13 cellular contexts compared by ENCODE assay signal in the genomic region with DNA sequence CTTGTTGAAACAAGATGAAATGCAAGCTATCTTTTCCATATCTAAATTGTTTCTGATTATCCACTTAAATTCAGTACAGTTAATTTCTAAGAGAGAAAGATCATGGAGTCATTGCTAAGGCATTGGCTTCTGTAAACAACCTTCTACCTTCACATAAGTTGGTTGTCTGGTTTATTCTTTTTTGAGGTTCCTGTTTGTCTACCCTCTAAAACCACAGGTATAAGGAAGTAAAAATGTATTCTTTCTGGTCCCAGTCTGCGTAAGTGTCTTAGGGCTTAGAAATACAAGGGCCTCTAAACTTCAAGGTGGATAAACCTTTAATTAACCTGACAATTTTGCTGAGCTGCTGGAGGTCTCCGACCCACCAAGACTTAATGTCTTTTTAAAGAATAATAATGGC. TPM values are rescaled to one million over a fixed set of nuclear protein-coding genes. Genes with fewer than 3 reads are reported as not detected.
DNase-seq lines count a peak whose midpoint lies in the region; ATAC-seq, FAIRE-seq and TF ChIP-seq lines count a peak whose summit lies in the region.
"Had no signal": no experiment of that assay in that cellular context is flagged by ENCODE, and none has a peak within 500 bp of the region (broad histone marks: within the 10 kb centered on the region; RNA-seq: fewer than 3 reads in every experiment).

No MANE protein-coding gene starts in this region.

- intact Hi-C loops in GM12878 (cut with micrococcal nuclease; ENCODE audit: unreplicated experiment) (no loop called here), pancreas (cut with DNase I) (no loop called here)

- FAIRE-seq in GM19239 (lab: Jason Lieb, UNC) (peak; percentile 95), GM12878 (lab: Jason Lieb, UNC) (peak; percentile 66), pancreas (lab: Jason Lieb, UNC) (no peak)

- H3K4me1 ChIP-seq in BLaER1 treated with 17β-estradiol and CSF1 and Interleukin-3, amounts not matched to agents 10 nM and 100 nM: peaks cover 19 to 50% (median 28%) of the 10 kb centered on the region in 10 experiments
- H3K4me1 ChIP-seq in GM12878 (ENCODE audit: control insufficient read depth, insufficient read depth, low read length) (peaks cover 43% of the 10 kb centered on the region), pancreas (peaks cover 0 to 6% (median 0%) of the 10 kb centered on the region in 3 donors)

- H3K9ac ChIP-seq in BLaER1 treated with 17β-estradiol and CSF1 and Interleukin-3, amounts not matched to agents 10 nM and 100 nM: no peak overlapping the region
- H3K9ac ChIP-seq in GM12878 (ENCODE audit: control insufficient read depth, insufficient read depth, low read length): no peak overlapping the region; the same call in 1 of the 2 replicates

- TF ChIP-seq POLR2A in NB4 (IDR thresholded peaks at IDR 0.05; ENCODE audit: extremely low read depth, insufficient read length): no peak
- TF ChIP-seq POLR2A in GM12878 (IDR thresholded peaks at IDR 0.05; ENCODE audit: low read depth, low read length): no peak

- peaks cover 0 to 7% (median 0%) of the 10 kb centered on the region in 11 experiments; a peak in 3 of 22 replicates for H3K9me3 ChIP-seq in BLaER1 treated with 17β-estradiol and CSF1 and Interleukin-3, amounts not matched to agents 10 nM and 100 nM (replicated peaks in 1 of 11)
- no peaks in the 10 kb centered on the region for H3K9me3 ChIP-seq in GM12878 (replicated peaks; ENCODE audit: control insufficient read depth, insufficient read depth, low read length)
- H3K9me3 ChIP-seq in pancreas: no peaks in the 10 kb centered on the region
- H3K9me3 ChIP-seq in MG63: 0 out of 2 replicates have a peak, but pooled peaks cover 2% of the 10 kb centered on the region

- in situ Hi-C loops in GM12878 (cut with MboI): no loop called here

- H3K4me3 ChIP-seq in BLaER1 treated with 17β-estradiol and CSF1 and Interleukin-3, amounts not matched to agents 10 nM and 100 nM: no peak overlapping the region
- H3K4me3 ChIP-seq in NB4 (ENCODE audit: low read depth, low read length) (no peak overlapping the region), GM12878 (no peak overlapping the region), pancreas (no peak overlapping the region), MG63 (no peak overlapping the region)
- H3K4me3 ChIP-seq: GM23338, skin epidermis had no signal

- no peak for DNase-seq in GM19239 (ENCODE audit: insufficient read length, low spot score)
- peak; percentile 64 for DNase-seq in NB4 (ENCODE audit: low read depth)
- peak; percentile 41 for DNase-seq in GM12878 (ENCODE audit: low read depth, low spot score)
- no peak for DNase-seq in pancreas
- DNase-seq in MG63: no peak
- DNase-seq in ureter (ENCODE audit: low spot score): no peak
- DNase-seq: activated naive CD4-positive, alpha-beta T cell treated with anti-CD3 and anti-CD28 coated beads for 36 hours; hypothalamus had no signal

- ATAC-seq in GM12878 (peak; percentile 21), pancreas (no peak), GM19455 (IDR thresholded peaks at IDR 0.05; ENCODE audit: unreplicated experiment) (no peak)
- ATAC-seq: GM23338 had no signal

- no peak for TF ChIP-seq RAD21 in GM12878 (IDR thresholded peaks at IDR 0.05; ENCODE audit: insufficient read depth, low read depth, low read length)

- SMC1A ChIA-PET in GM12878 (lab: Charles Lee; ENCODE audit: uncharacterized antibody, unreplicated experiment): interaction anchor here (0.6 to 1.8 kb wide), 11 partner anchors 27 to 499 kb away, joined by 3 to 7 read pairs (median 3); no protein-coding TSS in a partner anchor

- TF ChIP-seq CTCF in NB4 (IDR thresholded peaks at IDR 0.05; ENCODE audit: low read depth, low read length) (no peak), GM12878 (IDR thresholded peaks at IDR 0.05 in 2 of 3, conservative IDR thresholded peaks at IDR 0.05 in 1 of 3; ENCODE audit: control insufficient read depth in 2 of 3, extremely low read depth in 1 of 3, insufficient read depth in 1 of 3, low read depth in 3 of 3, low read length in 3 of 3) (no peak), pancreas (IDR thresholded peaks at IDR 0.05) (no peak)

- H3K36me3 ChIP-seq in BLaER1 treated with 17β-estradiol and CSF1 and Interleukin-3, amounts not matched to agents 10 nM and 100 nM: no peaks in the 10 kb centered on the region
- H3K36me3 ChIP-seq in GM12878 (ENCODE audit: control insufficient read depth in 2 of 2, insufficient read depth in 2 of 2, low read length in 1 of 2) (no peaks in the 10 kb centered on the region), pancreas (no peaks in the 10 kb centered on the region), MG63 (no peaks in the 10 kb centered on the region; the same call in 1 of the 2 replicates)

- H3K27me3 ChIP-seq in BLaER1 treated with 17β-estradiol and CSF1 and Interleukin-3, amounts not matched to agents 10 nM and 100 nM: no peaks in the 10 kb centered on the region
- no peaks in the 10 kb centered on the region for H3K27me3 ChIP-seq in GM12878 (replicated peaks in 1 of 2; ENCODE audit: control insufficient read depth in 2 of 2, insufficient read depth in 2 of 2, low read length in 1 of 2)
- H3K27me3 ChIP-seq in pancreas: no peaks in the 10 kb centered on the region
- peaks cover 6% of the 10 kb centered on the region; the same call in 1 of the 2 replicates for H3K27me3 ChIP-seq in MG63

- no peaks in the 10 kb centered on the region for H4K20me1 ChIP-seq in BLaER1 treated with 17β-estradiol and CSF1 and Interleukin-3, amounts not matched to agents 10 nM and 100 nM
- H4K20me1 ChIP-seq in GM12878 (ENCODE audit: control insufficient read depth, insufficient read depth): no peaks in the 10 kb centered on the region

- RAD21 ChIA-PET in GM12878 (lab: Charles Lee; ENCODE audit: unreplicated experiment): interaction anchor here (0.8 to 2.3 kb wide), 6 partner anchors 9 to 421 kb away, joined by 3 to 10 read pairs (median 5); no protein-coding TSS in a partner anchor

- TF ChIP-seq EP300 in GM12878 (IDR thresholded peaks at IDR 0.05; ENCODE audit: borderline replicate concordance in 1 of 2, control insufficient read depth in 1 of 2, low read depth in 2 of 2, low read length in 2 of 2): no peak

- CTCF ChIA-PET in GM12878 (lab: Yijun Ruan, JAX): interaction anchor here (1.4 to 2.1 kb wide), 3 partner anchors 42 to 219 kb away, joined by 3 to 4 read pairs (median 4); no protein-coding TSS in a partner anchor

- no TSS peak for BruUV-seq in GM12878 (replicated peaks; lab: Mats Ljungman, UMichigan)

- H3K79me2 ChIP-seq in GM12878 (ENCODE audit: control insufficient read depth, insufficient read depth, low read length): peaks cover 4% of the 10 kb centered on the region; the same call in 1 of the 2 replicates

- POLR2A ChIA-PET in GM12878 (lab: Charles Lee): interaction anchor here (0.9 to 1.0 kb wide), 2 partner anchors 216 to 421 kb away, joined by 3 read pairs; no protein-coding TSS in a partner anchor

- peak overlapping the region in 1 of 11 experiments; percentile 4; a peak in 2 of 22 replicates for H3K27ac ChIP-seq in BLaER1 treated with 17β-estradiol and CSF1 and Interleukin-3, amounts not matched to agents 10 nM and 100 nM
- H3K27ac ChIP-seq in GM12878 (ENCODE audit: control insufficient read depth, insufficient read depth) (peak overlapping the region; percentile 13; the same call in 1 of the 2 replicates), pancreas (no peak overlapping the region)
- H3K27ac ChIP-seq: VCaP had no signal

- 0% methylated on average over 2 of the region's 2 CpGs for WGBS in GM12878 (ENCODE audit: insufficient coverage, insufficient replicate concordance, low lambda C conversion rate, missing lambda C conversion rate)
- WGBS in pancreas, 2 donors: 87 to 90% methylated on average over 2 of the region's 2 CpGs

- no peak overlapping the region; the same call in 1 of the 2 replicates for H2AFZ ChIP-seq in GM12878 (ENCODE audit: control insufficient read depth, low read depth, low read length)
- H2AFZ ChIP-seq: GM23338 had no signal

- peak overlapping the region; percentile 30 to 89 (median 54); a peak in 21 of 22 replicates for H3K4me2 ChIP-seq in BLaER1 treated with 17β-estradiol and CSF1 and Interleukin-3, amounts not matched to agents 10 nM and 100 nM
- H3K4me2 ChIP-seq in GM12878 (ENCODE audit: control insufficient read depth, insufficient read depth): peak overlapping the region; percentile 73; the same call in 1 of the 2 replicates
- H3K4me2 ChIP-seq: GM23338 had no signal

TF ChIP-seq in GM12878, 131 proteins besides CTCF, POLR2A, EP300 and RAD21 (continues in another document):
- peak; percentile 85 for TF ChIP-seq RUNX3 (IDR thresholded peaks at IDR 0.05; ENCODE audit: low read length)

RNA-seq across cellular contexts. Expression of gene ATOSA, which starts 3.6 kb away (rescaled TPM):
- total RNA-seq in GM12878 (2013; cell fraction: nucleolus; rRNA removed): 77.2 and 81.1 TPM in 2 replicates
- total RNA-seq in GM12878 (2014; rRNA removed): 15.9 and 17.0 TPM in 2 replicates
- 15.7 and 18.3 TPM in 2 replicates for total RNA-seq in GM12878 (2014; rRNA removed; fragmentation: Illumina TruSeq; extraction: Trizol)
- 18.1 and 19.5 TPM in 2 replicates for total RNA-seq in GM12878 (2021)
- 16.8 TPM for polyA plus RNA-seq in GM12878 (2011; ENCODE audit: low read depth)
- polyA plus RNA-seq in GM12878 (2011; rRNA removed): 23.3 and 32.2 TPM in 2 replicates
- polyA plus RNA-seq in GM12878 (2011; cell fraction: cytosol; rRNA removed): 7.7 and 9.4 TPM in 2 replicates
- 31.4 and 32.0 TPM in 2 replicates for polyA plus RNA-seq in GM12878 (2011; cell fraction: nucleus; rRNA removed)
- polyA plus RNA-seq in GM12878 (2012): 24.6 and 25.0 TPM in 2 replicates
- polyA plus RNA-seq in GM12878 (2014; fragmentation: Illumina TruSeq; extraction: Trizol): 24.3 and 34.3 TPM in 2 replicates
- 1 to 10 TPM; 6.8 to 7.9 TPM for polyA plus RNA-seq in GM12878 (2014; fragmentation: Nextera tagmentation; extraction: Ambion mirVana)
- 13.6 and 14.7 TPM in 2 replicates for polyA plus RNA-seq in GM12878 (2014; rRNA removed)
- 1 to 10 TPM; 9.2 to 9.8 TPM for polyA plus RNA-seq in GM12878 (2016; fragmentation: Nextera tagmentation; extraction: Ambion mirVana)
- polyA minus RNA-seq in GM12878 (2011; rRNA and poly(A)+ RNA removed): 23.2 and 28.2 TPM in 2 replicates
- 8.4 and 13.4 TPM in 2 replicates for polyA minus RNA-seq in GM12878 (2011; cell fraction: cytosol; rRNA and poly(A)+ RNA removed)
- polyA minus RNA-seq in GM12878 (2011; cell fraction: nucleus; rRNA and poly(A)+ RNA removed): 24.8 and 37.1 TPM in 2 replicates
- 10 to 100 TPM; 24.6 to 39.0 (median 34.4) TPM for total RNA-seq in pancreas
- 10 to 100 TPM; 42.0 to 48.9 TPM for polyA plus RNA-seq in pancreas
- 3.0 and 5.6 TPM in 2 replicates for total RNA-seq in MG63 (2014; rRNA removed; shearing (Covaris generic); ENCODE audit: low replicate concordance)
- total RNA-seq in ureter: 63.5 TPM

Comparison
In these comparisons a context has a peak if more than half of its experiments do, and no peak if none do; other contexts are left out.
1. DNase-seq: peak in NB4 (single experiment) and GM12878 (single experiment); none in GM19239 (single experiment), pancreas (0 of 6), MG63 (single experiment) and ureter (single experiment).